17 cellular contexts compared by ENCODE assay signal in the genomic region with DNA sequence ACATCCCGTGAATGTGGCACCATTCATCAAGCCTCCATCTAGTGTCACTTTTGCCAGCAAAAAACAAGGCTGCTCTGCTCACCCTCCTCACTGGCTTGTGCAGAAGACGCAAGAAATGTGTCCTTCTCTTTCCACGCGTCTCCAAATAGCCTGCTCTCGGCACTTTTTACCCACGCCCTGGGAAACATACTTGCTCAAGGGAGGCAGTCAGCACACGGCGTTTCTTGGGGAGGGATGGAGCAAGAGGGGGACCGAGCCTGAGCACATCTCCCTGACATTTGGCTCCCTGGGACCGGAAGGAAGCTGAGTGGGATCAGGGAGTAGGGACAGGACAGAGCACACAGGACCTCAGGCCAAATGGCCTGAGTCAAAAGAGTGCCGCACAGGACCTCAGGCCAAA. TPM values are rescaled to one million over a fixed set of nuclear protein-coding genes. Genes with fewer than 3 reads are reported as not detected.
DNase-seq lines count a peak whose midpoint lies in the region; ATAC-seq and TF ChIP-seq lines count a peak whose summit lies in the region.
"Had no signal": no experiment of that assay in that cellular context is flagged by ENCODE, and none has a peak within 500 bp of the region (broad histone marks: within the 10 kb centered on the region; RNA-seq: fewer than 3 reads in every experiment).

No MANE protein-coding gene starts in this region.

- intact Hi-C loops in spleen (cut with DNase I; ENCODE audit: low total_unique reads), result no loop called here
- intact Hi-C loops in left lung (cut with DNase I), result no loop called here

- DNase-seq in activated CD8-positive, alpha-beta memory T cell treated with anti-CD3 and anti-CD28 coated beads for 24 hours, result peak; percentile 74
- DNase-seq in activated CD8-positive, alpha-beta memory T cell treated with anti-CD3 and anti-CD28 coated beads, Interleukin-2, amount 50 U/mL, for 48 hours, result no peak
- DNase-seq in T-helper 2 cell treated with Interferon-gamma antibody and Interleukin-4, amounts not matched to agents 5 μg/mL and 100 μg/mL, for 36 hours (ENCODE audit: low spot score), result no peak
- no peak for DNase-seq in central memory CD8-positive, alpha-beta T cell (ENCODE audit: low spot score in 2 of 2)
- DNase-seq in spleen (peak; percentile 70), endodermal cell (no peak), left lung (no peak), NCI-H345 (lab: John Stamatoyannopoulos, UW) (no peak)
- DNase-seq: activated B cell treated with CpG ODN at 0.5 μM for 24 hours, activated gamma-delta T cell treated with Interleukin-2 at 50 U/mL for 16 hours, H7, mesenchymal stem cell, MG63, NCI-H2107, NCI-H774, ovary had no signal

- TF ChIP-seq POLR2A in spleen (IDR thresholded peaks at IDR 0.05), result no peak

- 28 to 35% (median 31%) methylated on average over 11 of the region's 11 CpGs for WGBS in spleen, 5 donors
- WGBS in endodermal cell (ENCODE audit: insufficient coverage in 1 of 2, insufficient read length in 1 of 2), 2 experiments, result 84 to 91% methylated on average over 11 of the region's 11 CpGs

- no peaks in the 10 kb centered on the region for H3K9me3 Mint-ChIP-seq in T-helper 2 cell treated with Interferon-gamma antibody and Interleukin-4, amounts not matched to agents 5 μg/mL and 100 μg/mL, for 36 hours
- H3K9me3 Mint-ChIP-seq in central memory CD8-positive, alpha-beta T cell, result no peaks in the 10 kb centered on the region
- no peaks in the 10 kb centered on the region for H3K9me3 Mint-ChIP-seq in endodermal cell
- H3K9me3 Mint-ChIP-seq: activated B cell treated with CpG ODN at 0.5 μM for 24 hours had no signal

- H3K27ac ChIP-seq in spleen (peak overlapping the region; percentile 7 to 93 (median 69)), endodermal cell (ENCODE audit: low read depth, low read length) (no peak overlapping the region), left lung (no peak overlapping the region)
- H3K27ac ChIP-seq: A549, ovary had no signal

- no peak for TF ChIP-seq CTCF in spleen (IDR thresholded peaks at IDR 0.05 in 8 of 11, conservative IDR thresholded peaks at IDR 0.05 in 3 of 11)
- TF ChIP-seq CTCF in endodermal cell (conservative IDR thresholded peaks at IDR 0.05), result no peak
- no peak for TF ChIP-seq CTCF in left lung (IDR thresholded peaks at IDR 0.05)

- H3K4me1 Mint-ChIP-seq in T-helper 2 cell treated with Interferon-gamma antibody and Interleukin-4, amounts not matched to agents 5 μg/mL and 100 μg/mL, for 36 hours (ENCODE audit: low read depth), result peaks cover 70% of the 10 kb centered on the region
- H3K4me1 Mint-ChIP-seq in central memory CD8-positive, alpha-beta T cell, result peaks cover 94% of the 10 kb centered on the region
- peaks cover 90% of the 10 kb centered on the region for H3K4me1 Mint-ChIP-seq in endodermal cell

- H3K27me3 ChIP-seq in spleen (replicated peaks in 1 of 7) (peaks cover 0 to 99% (median 54%) of the 10 kb centered on the region in 7 donors), endodermal cell (ENCODE audit: control insufficient read depth, insufficient read depth, low read length, poor library complexity, severe bottlenecking) (peaks cover 12% of the 10 kb centered on the region), left lung (peaks cover 32 to 100% of the 10 kb centered on the region in 2 donors)
- H3K27me3 ChIP-seq: ovary had no signal

- H3K36me3 ChIP-seq in spleen, result no peaks in the 10 kb centered on the region
- no peaks in the 10 kb centered on the region for H3K36me3 ChIP-seq in endodermal cell (ENCODE audit: control insufficient read depth, insufficient read depth, low read length)
- no peaks in the 10 kb centered on the region for H3K36me3 ChIP-seq in left lung
- H3K36me3 ChIP-seq: MG63, ovary had no signal

- ATAC-seq in central memory CD8-positive, alpha-beta T cell (replicated peaks; ENCODE audit: extremely low read depth, poor library complexity, severe bottlenecking), result no peak
- no peak for ATAC-seq in left lung
- ATAC-seq: A549 had no signal

- peak overlapping the region in 3 of 8 donors; percentile 2 to 75 (median 2) for H3K4me3 ChIP-seq in spleen
- H3K4me3 ChIP-seq in endodermal cell (ENCODE audit: low read length), result no peak overlapping the region
- H3K4me3 ChIP-seq in left lung, result no peak overlapping the region
- H3K4me3 ChIP-seq: A549, MG63, ovary had no signal

- peak overlapping the region; percentile 96 for H3K4me3 Mint-ChIP-seq in T-helper 2 cell treated with Interferon-gamma antibody and Interleukin-4, amounts not matched to agents 5 μg/mL and 100 μg/mL, for 36 hours
- peak overlapping the region; percentile 99 for H3K4me3 Mint-ChIP-seq in central memory CD8-positive, alpha-beta T cell
- H3K4me3 Mint-ChIP-seq in endodermal cell, result no peak overlapping the region
- H3K4me3 Mint-ChIP-seq: activated B cell treated with CpG ODN at 0.5 μM for 24 hours had no signal

- no peak overlapping the region for H3K9ac ChIP-seq in endodermal cell (ENCODE audit: extremely low read depth, low read length, poor library complexity, severe bottlenecking)

- H3K27me3 Mint-ChIP-seq in T-helper 2 cell treated with Interferon-gamma antibody and Interleukin-4, amounts not matched to agents 5 μg/mL and 100 μg/mL, for 36 hours (ENCODE audit: low read depth), result no peaks in the 10 kb centered on the region
- no peaks in the 10 kb centered on the region for H3K27me3 Mint-ChIP-seq in central memory CD8-positive, alpha-beta T cell
- peaks cover 11% of the 10 kb centered on the region for H3K27me3 Mint-ChIP-seq in endodermal cell (ENCODE audit: insufficient read depth)

- peaks cover 87% of the 10 kb centered on the region for H3K36me3 Mint-ChIP-seq in T-helper 2 cell treated with Interferon-gamma antibody and Interleukin-4, amounts not matched to agents 5 μg/mL and 100 μg/mL, for 36 hours (ENCODE audit: low read depth)
- peaks cover 71% of the 10 kb centered on the region for H3K36me3 Mint-ChIP-seq in central memory CD8-positive, alpha-beta T cell (ENCODE audit: insufficient read depth)
- no peaks in the 10 kb centered on the region for H3K36me3 Mint-ChIP-seq in endodermal cell (ENCODE audit: low read depth)

- H3K4me1 ChIP-seq in spleen (peaks cover 0 to 65% (median 11%) of the 10 kb centered on the region in 6 donors), endodermal cell (ENCODE audit: control insufficient read depth, insufficient read depth, low read length) (peaks cover 37% of the 10 kb centered on the region), left lung (peaks cover 0 to 7% of the 10 kb centered on the region in 2 donors)

- H3K9me3 ChIP-seq in spleen (no peaks in the 10 kb centered on the region), endodermal cell (ENCODE audit: control insufficient read depth, low read length) (no peaks in the 10 kb centered on the region), left lung (no peaks in the 10 kb centered on the region)
- H3K9me3 ChIP-seq: A549, MG63, ovary had no signal

- H3K27ac Mint-ChIP-seq in T-helper 2 cell treated with Interferon-gamma antibody and Interleukin-4, amounts not matched to agents 5 μg/mL and 100 μg/mL, for 36 hours, result peak overlapping the region; percentile 99
- H3K27ac Mint-ChIP-seq in central memory CD8-positive, alpha-beta T cell (ENCODE audit: low read depth), result peak overlapping the region; percentile 100
- H3K27ac Mint-ChIP-seq in endodermal cell, result no peak overlapping the region
- H3K27ac Mint-ChIP-seq: activated B cell treated with CpG ODN at 0.5 μM for 24 hours had no signal

RNA-seq across cellular contexts. Expression of a gene that starts 7.3 kb away (rescaled TPM):
- total RNA-seq in spleen, result 10 to 100 TPM in 6 of 7 donors, 1 to 10 TPM in 1; 7.9 to 21.1 (median 13.1) TPM
- polyA plus RNA-seq in spleen, result 1 to 10 TPM in 2 of 3 donors, under 1 TPM in 1; 0.74 to 1.5 (median 1.4) TPM
- total RNA-seq in endodermal cell, result 1 to 10 TPM; 5.7 to 6.0 TPM
- polyA plus RNA-seq in endodermal cell (2013, experiment 1 of 2), result 1.2 TPM
- polyA plus RNA-seq in endodermal cell (2013, experiment 2 of 2), result 1.6 TPM
- 1 to 10 TPM; 1.4 to 2.4 TPM for total RNA-seq in left lung

Comparison
In these comparisons a context has a peak if more than half of its experiments do, and no peak if none do; other contexts are left out.
1. DNase-seq: peak in activated CD8-positive, alpha-beta memory T cell treated with anti-CD3 and anti-CD28 coated beads for 24 hours (single experiment) and spleen (single experiment); none in activated CD8-positive, alpha-beta memory T cell treated with anti-CD3 and anti-CD28 coated beads, Interleukin-2, amount 50 U/mL, for 48 hours (single experiment), T-helper 2 cell treated with Interferon-gamma antibody and Interleukin-4, amounts not matched to agents 5 μg/mL and 100 μg/mL, for 36 hours (single experiment), central memory CD8-positive, alpha-beta T cell (0 of 2), endodermal cell (single experiment), left lung (0 of 2) and NCI-H345 (single experiment).
2. H3K27ac ChIP-seq: peak in spleen (8 of 8); none in endodermal cell (single experiment) and left lung (0 of 2).